ENCODE assay signal across 1 cellular context in the genomic region with DNA sequence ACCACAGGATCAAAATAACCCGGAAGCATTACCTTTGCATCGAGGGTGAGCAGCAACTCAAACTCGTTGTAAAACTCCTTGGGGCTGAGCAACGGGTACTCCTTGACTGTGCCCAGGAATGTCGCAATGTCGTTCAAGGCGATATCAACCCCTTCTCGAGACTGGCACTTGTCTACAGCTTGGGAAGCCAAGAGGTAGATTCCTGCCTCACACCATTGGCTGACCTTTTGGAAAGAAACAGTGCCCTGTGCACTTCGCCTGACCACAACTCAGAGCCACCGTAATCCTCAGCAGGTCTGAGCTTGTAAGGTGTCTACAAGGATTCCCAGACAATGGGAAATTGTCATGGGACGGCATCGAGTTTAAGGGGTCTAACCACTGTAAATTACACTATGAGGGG.
TF ChIP-seq lines count a peak whose summit lies in the region.

No MANE protein-coding gene starts in this region.

TF ChIP-seq in K562, 482 proteins besides CTCF, POLR2A, EP300 and RAD21:
- peak; percentile 44 for TF ChIP-seq CEBPB (tag; IDR thresholded peaks at IDR 0.05)
- TF ChIP-seq, protein P1, sequence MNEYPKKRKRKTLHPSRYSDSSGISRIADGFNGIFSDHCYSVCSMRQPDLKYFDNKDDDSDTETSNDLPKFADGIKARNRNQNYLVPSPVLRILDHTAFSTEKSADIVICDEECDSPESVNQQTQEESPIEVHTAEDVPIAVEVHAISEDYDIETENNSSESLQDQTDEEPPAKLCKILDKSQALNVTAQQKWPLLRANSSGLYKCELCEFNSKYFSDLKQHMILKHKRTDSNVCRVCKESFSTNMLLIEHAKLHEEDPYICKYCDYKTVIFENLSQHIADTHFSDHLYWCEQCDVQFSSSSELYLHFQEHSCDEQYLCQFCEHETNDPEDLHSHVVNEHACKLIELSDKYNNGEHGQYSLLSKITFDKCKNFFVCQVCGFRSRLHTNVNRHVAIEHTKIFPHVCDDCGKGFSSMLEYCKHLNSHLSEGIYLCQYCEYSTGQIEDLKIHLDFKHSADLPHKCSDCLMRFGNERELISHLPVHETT (CRISPR knock-in tag; conservative IDR thresholded peaks at IDR 0.05 in 1 of 2, IDR thresholded peaks at IDR 0.05 in 1 of 2), result no peak
